Comparison of ENCODE assay signal across 8 cellular contexts in genomic region chr7:127651556-127652332, GRCh38. TPM values are rescaled to one million over a fixed set of nuclear protein-coding genes. Genes with fewer than 3 reads are reported as not detected.
DNase-seq lines count a peak whose midpoint lies in the region; ATAC-seq, FAIRE-seq and TF ChIP-seq lines count a peak whose summit lies in the region.

Gene SND1 (plus strand): TSS chr7:127652194. CDS start chr7:127652374, 180 bp downstream.

- H2AFZ ChIP-seq in IMR-90 (replicated peaks; ENCODE audit: low read length, poor library complexity) (peak within 1 kb of the TSS; percentile 97), endothelial cell of umbilical vein (ENCODE audit: low read depth, low read length) (peak within 1 kb of the TSS; percentile 67)

- peak within 1 kb of the TSS; percentile 49; the same call in 2 of the 3 replicates for H2BK15ac ChIP-seq in IMR-90 (ENCODE audit: low read depth, low read length)

- peak within 1 kb of the TSS; percentile 91 for H3K27ac ChIP-seq in IMR-90 (ENCODE audit: insufficient read depth, low read length)
- H3K27ac ChIP-seq in endothelial cell of umbilical vein (ENCODE audit: insufficient read depth, low read depth, low read length) = peak within 1 kb of the TSS; percentile 89

- in situ Hi-C loops in IMR-90 (cut with MboI; ENCODE audit: low sequenced_read_pairs) = no loop called here

- H3K9ac ChIP-seq in IMR-90 (ENCODE audit: low read depth, low read length) (peak within 1 kb of the TSS; percentile 92), endothelial cell of umbilical vein (replicated peaks; ENCODE audit: extremely low read depth, insufficient read depth, low read length) (peak within 1 kb of the TSS; percentile 94)

- H3K4ac ChIP-seq in IMR-90 (ENCODE audit: low read depth, low read length) = peak within 1 kb of the TSS; percentile 98

- H3K9me3 ChIP-seq in IMR-90 (ENCODE audit: control insufficient read depth, insufficient read depth, low read length) (no peaks in the 10 kb centered on the region), endothelial cell of umbilical vein (replicated peaks; ENCODE audit: control insufficient read depth, insufficient read depth, low read length) (no peaks in the 10 kb centered on the region)

- TF ChIP-seq POLR2A in IMR-90 (IDR thresholded peaks at IDR 0.05; ENCODE audit: low read depth, low read length) (peak; percentile 90), endothelial cell of umbilical vein (IDR thresholded peaks at IDR 0.05; ENCODE audit: low read depth, low read length) (peak; percentile 88)

- H2BK20ac ChIP-seq in IMR-90 (ENCODE audit: low read depth, low read length) = peak within 1 kb of the TSS; percentile 36; the same call in 1 of the 2 replicates

- peaks cover 13 to 52% of the 10 kb centered on the region in 2 experiments; a peak in 3 of 4 replicates for H3K79me1 ChIP-seq in IMR-90 (ENCODE audit: low read depth in 1 of 2, low read length in 2 of 2)

- peak within 1 kb of the TSS; percentile 91 for H4K5ac ChIP-seq in IMR-90 (ENCODE audit: low read depth, low read length)

- no peak for TF ChIP-seq RAD21 in IMR-90 (IDR thresholded peaks at IDR 0.05; ENCODE audit: low read length)

- BruUV-seq in IMR-90 (replicated peaks; lab: Mats Ljungman, UMichigan) = no TSS peak
- BruUV-seq in endothelial cell of umbilical vein (replicated peaks; lab: Mats Ljungman, UMichigan) = no TSS peak

- no peaks in the 10 kb centered on the region for H3K27me3 ChIP-seq in IMR-90 (ENCODE audit: control insufficient read depth, insufficient read depth, low read length)
- H3K27me3 ChIP-seq in endothelial cell of umbilical vein (ENCODE audit: control insufficient read depth in 2 of 2, insufficient read depth in 2 of 2, low read length in 2 of 2) = peaks cover 2 to 3% of the 10 kb centered on the region in 2 experiments

- H3K4me2 ChIP-seq in IMR-90 (ENCODE audit: low read depth, low read length) = peak within 1 kb of the TSS; percentile 95
- H3K4me2 ChIP-seq in endothelial cell of umbilical vein (ENCODE audit: insufficient read depth, low read length) = peak within 1 kb of the TSS; percentile 93

- CTCF ChIA-PET in IMR-90 (lab: Yijun Ruan, JAX) = no interaction called here
- CTCF ChIA-PET in endothelial cell of umbilical vein (lab: Charles Lee) = interaction anchor here (0.8 to 1.5 kb wide), 5 partner anchors 12 to 63 kb away, joined by 3 to 5 read pairs (median 4); partner anchors contain the start of genes ARF5 and FSCN3

- peak within 1 kb of the TSS; percentile 97 for H3K23ac ChIP-seq in IMR-90 (ENCODE audit: low read depth, low read length)

- WGBS in IMR-90 (ENCODE audit: extremely low coverage in 2 of 2, insufficient read length in 1 of 2), 2 experiments = 0% methylated on average over 3 of the region's 67 CpGs; no CpG with 5 or more reads in 1 of the 2 experiments

- DNase-seq in DMS 273 (lab: John Stamatoyannopoulos, UW; ENCODE audit: unreplicated experiment) (peak; percentile 100), IMR-90 (peak; percentile 99), OCI-M1 (lab: John Stamatoyannopoulos, UW) (peak; percentile 97), activated T-cell treated with anti-CD3 and anti-CD28 coated beads for 24 hours (ENCODE audit: low read depth) (peak; percentile 99), endothelial cell of umbilical vein (ENCODE audit: low read depth, low spot score) (peak; percentile 98), midbrain (lab: John Stamatoyannopoulos, UW) (peak; percentile 99)
- DNase-seq in stimulated activated CD8-positive, alpha-beta memory T cell treated with anti-CD3 and anti-CD28 coated beads, Interleukin-2, amount 100 ng/mL, for 48 hours (ENCODE audit: low read depth in 2 of 2) = peak; percentile 97 to 98

- FAIRE-seq in endothelial cell of umbilical vein (lab: Jason Lieb, UNC) = peak; percentile 97

- peak within 1 kb of the TSS; percentile 53 for H3K18ac ChIP-seq in IMR-90 (ENCODE audit: low read depth, low read length)

- peaks cover 2% of the 10 kb centered on the region; the same call in 1 of the 2 replicates for H3K36me3 ChIP-seq in IMR-90 (ENCODE audit: control insufficient read depth, insufficient read depth, low read length)
- H3K36me3 ChIP-seq in endothelial cell of umbilical vein (ENCODE audit: control insufficient read depth in 2 of 2, extremely low read depth in 1 of 2, insufficient read depth in 2 of 2, low read length in 2 of 2) = no peaks in the 10 kb centered on the region

- H2BK5ac ChIP-seq in IMR-90 (ENCODE audit: low read depth, low read length, poor library complexity, severe bottlenecking) = peak within 1 kb of the TSS; percentile 79

- H3K4me1 ChIP-seq in IMR-90 (ENCODE audit: control insufficient read depth, insufficient read depth, low read length) (peaks cover 8% of the 10 kb centered on the region), endothelial cell of umbilical vein (ENCODE audit: control insufficient read depth, extremely low read depth, insufficient read depth, low read length) (peaks cover 28% of the 10 kb centered on the region)

- POLR2A ChIA-PET in IMR-90 (lab: Charles Lee; ENCODE audit: unreplicated experiment) = no interaction called here
- POLR2A ChIA-PET in endothelial cell of umbilical vein (lab: Charles Lee) = no interaction called here

- H3K9me1 ChIP-seq in IMR-90 (ENCODE audit: insufficient read depth, low read length) (peaks cover 21% of the 10 kb centered on the region; the same call in 1 of the 2 replicates), endothelial cell of umbilical vein (replicated peaks; ENCODE audit: control insufficient read depth, extremely low read depth, insufficient read depth, low read length) (no peaks in the 10 kb centered on the region)

- peaks cover 46% of the 10 kb centered on the region for H3K79me2 ChIP-seq in endothelial cell of umbilical vein (ENCODE audit: control insufficient read depth, insufficient read depth, low read length)

- H2AK9ac ChIP-seq in IMR-90 (replicated peaks; ENCODE audit: low read depth, low read length, poor library complexity) = peak within 1 kb of the TSS; percentile 98

- dilution Hi-C loops in IMR-90 (cut with HindIII; ENCODE audit: low sequenced_read_pairs, unreplicated experiment) = no loop called here
- dilution Hi-C loops in endothelial cell of umbilical vein (cut with MboI; ENCODE audit: extremely low pct_ligation_motif_present, low sequenced_read_pairs) = no loop called here

- peak within 1 kb of the TSS; percentile 96 for H4K91ac ChIP-seq in IMR-90 (ENCODE audit: insufficient read depth, low read depth, low read length)

- peaks cover 47% of the 10 kb centered on the region for H4K20me1 ChIP-seq in IMR-90 (ENCODE audit: insufficient read depth, low read length)
- H4K20me1 ChIP-seq in endothelial cell of umbilical vein (replicated peaks; ENCODE audit: control insufficient read depth, extremely low read depth, insufficient read depth, low read length) = peaks cover 5% of the 10 kb centered on the region

- H3K4me3 ChIP-seq in IMR-90 (ENCODE audit: insufficient read depth, low read depth, low read length) (peak within 1 kb of the TSS; percentile 91), endothelial cell of umbilical vein (replicated peaks in 1 of 3; ENCODE audit: insufficient read depth in 1 of 3, low read depth in 1 of 3, low read length in 3 of 3) (peak within 1 kb of the TSS; percentile 50 to 94 (median 76))

- intact Hi-C loops in IMR-90 (cut with micrococcal nuclease) (loop anchor here (1.0 to 2.0 kb wide), 2 partner anchors 11 to 67 kb away; partner anchors contain the start of gene GCC1), endothelial cell of umbilical vein (cut with micrococcal nuclease) (loop anchor here (1.0 kb wide), 2 partner anchors 63 to 66 kb away; partner anchors contain the start of genes ARF5 and GCC1)

- H3K56ac ChIP-seq in IMR-90 (ENCODE audit: extremely low read depth, insufficient read depth, low read length) = peak within 1 kb of the TSS; percentile 93

- peak; percentile 96 for ATAC-seq in GM21528 (IDR thresholded peaks at IDR 0.05; ENCODE audit: low FRiP score, unreplicated experiment)
- ATAC-seq in IMR-90 (ENCODE audit: low read depth) = peak; percentile 96

- H2BK120ac ChIP-seq in IMR-90 (ENCODE audit: low read depth, low read length) = peak within 1 kb of the TSS; percentile 60

- H3K14ac ChIP-seq in IMR-90 (replicated peaks; ENCODE audit: low read depth, low read length) = peak within 1 kb of the TSS; percentile 97

- TF ChIP-seq CTCF in IMR-90 (conservative IDR thresholded peaks at IDR 0.05; ENCODE audit: low read depth, low read length) (no peak), endothelial cell of umbilical vein (IDR thresholded peaks at IDR 0.05; ENCODE audit: extremely low read depth in 1 of 2, insufficient read depth in 1 of 2, low read depth in 1 of 2, low read length in 2 of 2) (no peak)

- H2AK5ac ChIP-seq in IMR-90 (ENCODE audit: low read depth, low read length) = peak within 1 kb of the TSS; percentile 98

- H4K8ac ChIP-seq in IMR-90 (ENCODE audit: low read depth in 2 of 2, low read length in 2 of 2) = peak within 1 kb of the TSS; percentile 99 to 100

TF ChIP-seq in IMR-90, 13 proteins besides CTCF, POLR2A, EP300 and RAD21 (continues in another document):
- TF ChIP-seq FOS (IDR thresholded peaks at IDR 0.05; ENCODE audit: low read depth, low read length) = no peak
- no peak for TF ChIP-seq NFE2L2 (IDR thresholded peaks at IDR 0.05; ENCODE audit: low read depth, low read length)

TF ChIP-seq in endothelial cell of umbilical vein, 7 proteins besides CTCF, POLR2A, EP300 and RAD21 (continues in another document):
- TF ChIP-seq FOS (IDR thresholded peaks at IDR 0.05; ENCODE audit: borderline replicate concordance, insufficient read depth, low read length) (peak; percentile 18), POLR2AphosphoS5 (IDR thresholded peaks at IDR 0.05; ENCODE audit: insufficient read depth, low read depth, low read length) (peak; percentile 86), GATA2 (IDR thresholded peaks at IDR 0.05; ENCODE audit: insufficient read depth, insufficient read length, low read depth, low read length) (no peak), MYC (IDR thresholded peaks at IDR 0.05; ENCODE audit: low read depth, low read length) (no peak), JUN (IDR thresholded peaks at IDR 0.05; ENCODE audit: borderline replicate concordance, insufficient read depth, insufficient read length, low read depth) (no peak), EZH2 (IDR thresholded peaks at IDR 0.05; ENCODE audit: borderline replicate concordance, low read depth, low read length, severe bottlenecking) (no peak)

RNA-seq across cellular contexts. Expression of gene SND1, which starts in this region (rescaled TPM):
- total RNA-seq in IMR-90 (2012; rRNA removed) = 246 and 294 TPM in 2 replicates
- polyA plus RNA-seq in IMR-90 (2012; rRNA removed) = 154 TPM in 2 replicates
- 162 and 171 TPM in 2 replicates for polyA plus RNA-seq in IMR-90 (2012; cell fraction: cytosol; rRNA removed)
- 107 and 113 TPM in 2 replicates for polyA plus RNA-seq in IMR-90 (2012; cell fraction: nucleus; rRNA removed; ENCODE audit: low replicate concordance)
- 234 and 249 TPM in 2 replicates for total RNA-seq in endothelial cell of umbilical vein
- polyA plus RNA-seq in endothelial cell of umbilical vein = 113 and 116 TPM in 2 replicates
- 142 and 145 TPM in 2 replicates for polyA plus RNA-seq in endothelial cell of umbilical vein (2011; cell fraction: cytosol; rRNA removed)
- polyA plus RNA-seq in endothelial cell of umbilical vein (2011; cell fraction: nucleus; rRNA removed) = 150 and 152 TPM in 2 replicates
- polyA plus RNA-seq in endothelial cell of umbilical vein (2012) = 164 and 205 TPM in 2 replicates
- 269 and 273 TPM in 2 replicates for polyA minus RNA-seq in endothelial cell of umbilical vein
- polyA minus RNA-seq in endothelial cell of umbilical vein (2011; cell fraction: cytosol; rRNA and poly(A)+ RNA removed) = 158 TPM
- 216 and 269 TPM in 2 replicates for polyA minus RNA-seq in endothelial cell of umbilical vein (2011; cell fraction: nucleus; rRNA and poly(A)+ RNA removed)

Comparison
In these comparisons a context has a peak if more than half of its experiments do, and no peak if none do; other contexts are left out.
1. Peak in every context shown above with its lines: DNase-seq, ATAC-seq, H3K4me3 ChIP-seq and H3K27ac ChIP-seq.